In genomic region chr19:29714953-29715694, GRCh38 we compare ENCODE assay signal across 8 cellular contexts. TPM values are rescaled to one million over a fixed set of nuclear protein-coding genes. Genes with fewer than 3 reads are reported as not detected.
A peak's percentile ranks its signal among the peaks of the same experiment; 100 is the strongest.
DNase-seq lines count a peak whose midpoint lies in the region; ATAC-seq, FAIRE-seq and TF ChIP-seq lines count a peak whose summit lies in the region.

C19orf12 (minus strand) TSS chr19:29715261; CDS start chr19:29708413, 6,848 bp downstream.

- peak within 1 kb of the TSS; percentile 100 for H3K9ac ChIP-seq in Karpas-422 (ENCODE audit: low read length)
- peak within 1 kb of the TSS; percentile 75 for H3K9ac ChIP-seq in GM12878 (ENCODE audit: control insufficient read depth, insufficient read depth, low read length)

- H3K4me3 ChIP-seq in Karpas-422 (ENCODE audit: low read length) (peak within 1 kb of the TSS; percentile 100), GM12878 (peak within 1 kb of the TSS; percentile 78), iPS-11a (ENCODE audit: low read depth, low read length) (peak within 1 kb of the TSS; percentile 53)

- DNase-seq in GM10248 (ENCODE audit: extremely low spot score) (peak; percentile 81), Karpas-422 (peak; percentile 88), T-helper 22 cell (ENCODE audit: low read depth) (peak; percentile 43), GM12878 (ENCODE audit: low read depth, low spot score) (no peak), sciatic nerve (ENCODE audit: low spot score) (peak; percentile 77), NCI-H524 treated with DMSO at 0.1 percent for 48 hours (lab: John Stamatoyannopoulos, UW) (no peak)

- WGBS in GM12878 (ENCODE audit: insufficient coverage, insufficient replicate concordance, low lambda C conversion rate, missing lambda C conversion rate) = under 1% methylated on average over 39 of the region's 72 CpGs

- POLR2A ChIA-PET in GM10248 (lab: Yijun Ruan, JAX) (interaction anchor here (1.1 to 1.4 kb wide), 2 partner anchors 43 to 109 kb away, joined by 4 read pairs; partner anchors contain the start of gene POP4), GM12878 (lab: Charles Lee) (interaction anchor here (0.5 to 3.3 kb wide), 8 partner anchors 42 to 128 kb away, joined by 3 to 17 read pairs (median 5); partner anchors contain the start of gene POP4)

- RAD21 ChIA-PET in GM12878 (lab: Charles Lee; ENCODE audit: unreplicated experiment) = interaction anchor here (0.6 to 6.4 kb wide), 13 partner anchors 11 to 158 kb away, joined by 3 to 78 read pairs (median 5); partner anchors contain the start of genes PLEKHF1 and POP4

- peaks cover 28% of the 10 kb centered on the region for H3K4me1 ChIP-seq in Karpas-422 (ENCODE audit: low read length)
- H3K4me1 ChIP-seq in GM12878 (ENCODE audit: control insufficient read depth, insufficient read depth, low read length) = peaks cover 11% of the 10 kb centered on the region

- no TSS peak for BruUV-seq in GM12878 (replicated peaks; lab: Mats Ljungman, UMichigan)

- no peaks in the 10 kb centered on the region for H3K36me3 ChIP-seq in Karpas-422 (ENCODE audit: insufficient read depth, low read length)
- H3K36me3 ChIP-seq in GM12878 (ENCODE audit: control insufficient read depth in 2 of 2, insufficient read depth in 2 of 2, low read length in 1 of 2) = no peaks in the 10 kb centered on the region

- SMC1A ChIA-PET in GM12878 (lab: Charles Lee; ENCODE audit: uncharacterized antibody, unreplicated experiment) = interaction anchor here (1.0 to 4.2 kb wide), 7 partner anchors 21 to 109 kb away, joined by 3 to 59 read pairs (median 18); partner anchors contain the start of genes PLEKHF1 and POP4

- peaks cover 54% of the 10 kb centered on the region for H3K79me2 ChIP-seq in Karpas-422 (ENCODE audit: low read length)
- H3K79me2 ChIP-seq in GM12878 (ENCODE audit: control insufficient read depth, insufficient read depth, low read length) = peaks cover 29% of the 10 kb centered on the region

- no peak for TF ChIP-seq RAD21 in GM12878 (IDR thresholded peaks at IDR 0.05; ENCODE audit: insufficient read depth, low read depth, low read length)

- H4K20me1 ChIP-seq in Karpas-422 (ENCODE audit: insufficient read depth, low read depth, low read length) (no peaks in the 10 kb centered on the region), GM12878 (ENCODE audit: control insufficient read depth, insufficient read depth) (no peaks in the 10 kb centered on the region)

- H3K4me2 ChIP-seq in Karpas-422 (ENCODE audit: low read depth, low read length, poor library complexity, severe bottlenecking) (peak within 1 kb of the TSS; percentile 98), GM12878 (ENCODE audit: control insufficient read depth, insufficient read depth) (peak within 1 kb of the TSS; percentile 91)

- CTCF ChIA-PET in GM10248 (lab: Yijun Ruan, JAX) = interaction anchor here (1.3 to 7.9 kb wide), 11 partner anchors 9 to 108 kb away, joined by 4 to 115 read pairs (median 29); partner anchors contain the start of genes PLEKHF1 and POP4
- CTCF ChIA-PET in GM12878 (lab: Yijun Ruan, JAX) = interaction anchor here (1.3 to 9.5 kb wide), 8 partner anchors 9 to 177 kb away, joined by 3 to 237 read pairs (median 20); partner anchors contain the start of genes PLEKHF1 and POP4

- peak within 1 kb of the TSS; percentile 91 for H2AFZ ChIP-seq in Karpas-422 (ENCODE audit: low read length)
- H2AFZ ChIP-seq in GM12878 (ENCODE audit: control insufficient read depth, low read depth, low read length) = peak within 1 kb of the TSS; percentile 51

- in situ Hi-C loops in GM12878 (cut with MboI) = loop anchor here (10.0 to 25.0 kb wide), 2 partner anchors 110 to 503 kb away; partner anchors contain the start of genes POP4 and UQCRFS1

- no peaks in the 10 kb centered on the region for H3K9me3 ChIP-seq in Karpas-422 (ENCODE audit: low read length)
- no peaks in the 10 kb centered on the region for H3K9me3 ChIP-seq in GM12878 (replicated peaks; ENCODE audit: control insufficient read depth, insufficient read depth, low read length)

- no peak for TF ChIP-seq CTCF in GM10248 (IDR thresholded peaks at IDR 0.05; ENCODE audit: control extremely low read depth, extremely low read depth, low read depth, missing control alignments)
- no peak for TF ChIP-seq CTCF in GM12878 (IDR thresholded peaks at IDR 0.05 in 2 of 3, conservative IDR thresholded peaks at IDR 0.05 in 1 of 3; ENCODE audit: control insufficient read depth in 2 of 3, extremely low read depth in 1 of 3, insufficient read depth in 1 of 3, low read depth in 3 of 3, low read length in 3 of 3)

- peak; percentile 69 for ATAC-seq in GM21786 (IDR thresholded peaks at IDR 0.05; ENCODE audit: unreplicated experiment)
- ATAC-seq in GM12878 = peak; percentile 86
- ATAC-seq in sciatic nerve = peak; percentile 81

- TF ChIP-seq EP300 in GM12878 (IDR thresholded peaks at IDR 0.05; ENCODE audit: borderline replicate concordance in 1 of 2, control insufficient read depth in 1 of 2, low read depth in 2 of 2, low read length in 2 of 2) = no peak

- FAIRE-seq in GM12878 (lab: Jason Lieb, UNC) = peak; percentile 44

- H3K27me3 ChIP-seq in Karpas-422 (ENCODE audit: low read length) = no peaks in the 10 kb centered on the region
- H3K27me3 ChIP-seq in GM12878 (replicated peaks in 1 of 2; ENCODE audit: control insufficient read depth in 2 of 2, insufficient read depth in 2 of 2, low read length in 1 of 2) = no peaks in the 10 kb centered on the region

- intact Hi-C loops in GM12878 (cut with micrococcal nuclease; ENCODE audit: unreplicated experiment) (no loop called here), sciatic nerve (cut with DNase I) (no loop called here)

- peak; percentile 91 for TF ChIP-seq POLR2A in GM12878 (IDR thresholded peaks at IDR 0.05; ENCODE audit: low read depth, low read length)

- H3K27ac ChIP-seq in Karpas-422 (ENCODE audit: low read length) = peak within 1 kb of the TSS; percentile 75
- H3K27ac ChIP-seq in GM12878 (ENCODE audit: control insufficient read depth, insufficient read depth) = peak within 1 kb of the TSS; percentile 79

- H3K9me2 ChIP-seq in Karpas-422 (replicated peaks; ENCODE audit: insufficient read depth, low read length) = no peaks in the 10 kb centered on the region

TF ChIP-seq in GM12878, 131 proteins besides CTCF, POLR2A, EP300 and RAD21 (continues in another document):
- peak; percentile 55; the same call in 1 of the 2 replicates for TF ChIP-seq ASH2L (IDR thresholded peaks at IDR 0.05; ENCODE audit: borderline replicate concordance, low read depth)
- TF ChIP-seq BHLHE40 (IDR thresholded peaks at IDR 0.05; ENCODE audit: borderline replicate concordance in 1 of 2, low read depth in 2 of 2, low read length in 1 of 2) = peak; percentile 40 to 74; a peak in 2 of 4 replicates
- TF ChIP-seq PAX5 (IDR thresholded peaks at IDR 0.05; ENCODE audit: borderline replicate concordance, low read depth, low read length) = peak; percentile 28; the same call in 1 of the 2 replicates
- TF ChIP-seq, protein P1, sequence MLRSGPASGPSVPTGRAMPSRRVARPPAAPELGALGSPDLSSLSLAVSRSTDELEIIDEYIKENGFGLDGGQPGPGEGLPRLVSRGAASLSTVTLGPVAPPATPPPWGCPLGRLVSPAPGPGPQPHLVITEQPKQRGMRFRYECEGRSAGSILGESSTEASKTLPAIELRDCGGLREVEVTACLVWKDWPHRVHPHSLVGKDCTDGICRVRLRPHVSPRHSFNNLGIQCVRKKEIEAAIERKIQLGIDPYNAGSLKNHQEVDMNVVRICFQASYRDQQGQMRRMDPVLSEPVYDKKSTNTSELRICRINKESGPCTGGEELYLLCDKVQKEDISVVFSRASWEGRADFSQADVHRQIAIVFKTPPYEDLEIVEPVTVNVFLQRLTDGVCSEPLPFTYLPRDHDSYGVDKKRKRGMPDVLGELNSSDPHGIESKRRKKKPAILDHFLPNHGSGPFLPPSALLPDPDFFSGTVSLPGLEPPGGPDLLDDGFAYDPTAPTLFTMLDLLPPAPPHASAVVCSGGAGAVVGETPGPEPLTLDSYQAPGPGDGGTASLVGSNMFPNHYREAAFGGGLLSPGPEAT (IDR thresholded peaks at IDR 0.05; ENCODE audit: low read depth) = 0 out of 2 replicates have a peak, but pooled peaks have one; percentile 21
- TF ChIP-seq MXI1 (IDR thresholded peaks at IDR 0.05; ENCODE audit: low read depth, low read length) = peak; percentile 80
- peak; percentile 71; the same call in 1 of the 2 replicates for TF ChIP-seq PML (IDR thresholded peaks at IDR 0.05; ENCODE audit: low read length)
- TF ChIP-seq CBX3 (IDR thresholded peaks at IDR 0.05; ENCODE audit: borderline replicate concordance, low read depth) = no peak
- no peak for TF ChIP-seq ETV6 (conservative IDR thresholded peaks at IDR 0.05 in 1 of 2, IDR thresholded peaks at IDR 0.05 in 1 of 2; ENCODE audit: borderline replicate concordance in 1 of 2, low read depth in 1 of 2)

RNA-seq across cellular contexts. Expression of gene C19orf12, which starts in this region (rescaled TPM):
- total RNA-seq in Karpas-422 (2014; rRNA removed; shearing (Covaris generic); ENCODE audit: low replicate concordance) = 11.8 and 23.4 TPM in 2 replicates
- total RNA-seq in GM12878 (2013; cell fraction: nucleolus; rRNA removed) = 24.8 and 33.3 TPM in 2 replicates
- total RNA-seq in GM12878 (2014; rRNA removed) (20.4 and 21.9 TPM in 2 replicates), GM12878 (2014; rRNA removed; fragmentation: Illumina TruSeq; extraction: Trizol) (10.6 and 12.8 TPM in 2 replicates), GM12878 (2021) (20.9 and 21.6 TPM in 2 replicates), sciatic nerve (30.9 TPM)
- 7.3 TPM for polyA plus RNA-seq in GM12878 (2011; ENCODE audit: low read depth)
- polyA plus RNA-seq in GM12878 (2011; rRNA removed) (23.5 and 24.9 TPM in 2 replicates), GM12878 (2014; fragmentation: Illumina TruSeq; extraction: Trizol) (8.2 and 12.5 TPM in 2 replicates), GM12878 (2014; fragmentation: Nextera tagmentation; extraction: Ambion mirVana) (1 to 10 TPM; 2.3 to 6.6 TPM), GM12878 (2014; rRNA removed) (19.6 and 22.6 TPM in 2 replicates), GM12878 (2016; fragmentation: Nextera tagmentation; extraction: Ambion mirVana) (10 to 100 TPM; 20.0 to 20.5 TPM)
- polyA plus RNA-seq in GM12878 (2011; cell fraction: cytosol; rRNA removed) = 22.2 and 29.7 TPM in 2 replicates
- 23.6 and 25.4 TPM in 2 replicates for polyA plus RNA-seq in GM12878 (2011; cell fraction: nucleus; rRNA removed)
- 13.2 and 14.9 TPM in 2 replicates for polyA plus RNA-seq in GM12878 (2012)
- 9.3 and 15.4 TPM in 2 replicates for polyA minus RNA-seq in GM12878 (2011; rRNA and poly(A)+ RNA removed)
- polyA minus RNA-seq in GM12878 (2011; cell fraction: cytosol; rRNA and poly(A)+ RNA removed) = 6.0 and 7.4 TPM in 2 replicates
- 5.3 and 8.3 TPM in 2 replicates for polyA minus RNA-seq in GM12878 (2011; cell fraction: nucleus; rRNA and poly(A)+ RNA removed)

Comparison
In these comparisons a context has a peak if more than half of its experiments do, and no peak if none do; other contexts are left out.
1. DNase-seq: peak in GM10248 (single experiment), Karpas-422 (single experiment), T-helper 22 cell (single experiment) and sciatic nerve (single experiment); none in GM12878 (single experiment) and NCI-H524 treated with DMSO at 0.1 percent for 48 hours (single experiment).
2. Peak in every context shown above with its lines, with median percentiles within 50 percentile points of each other: ATAC-seq and H3K4me3 ChIP-seq.